ENCODE assay signal across 9 cellular contexts in genomic region chr1:90959352-90960206, GRCh38.
A peak's percentile ranks its signal among the peaks of the same experiment; 100 is the strongest.
DNase-seq lines count a peak whose midpoint lies in the region; ATAC-seq and TF ChIP-seq lines count a peak whose summit lies in the region.
"Had no signal": no experiment of that assay in that cellular context is flagged by ENCODE, and none has a peak within 500 bp of the region (broad histone marks: within the 10 kb centered on the region; RNA-seq: fewer than 3 reads in every experiment).

No MANE protein-coding gene starts in this region.

- no peaks in the 10 kb centered on the region for H3K36me3 ChIP-seq in CD8-positive, alpha-beta memory T cell (ENCODE audit: insufficient read depth, low read length)

- no peaks in the 10 kb centered on the region for H3K9me3 ChIP-seq in CD8-positive, alpha-beta memory T cell (ENCODE audit: low read length)

- CTCF ChIA-PET in CD8-positive, alpha-beta memory T cell (lab: Charles Lee) = no interaction called here

- no peaks in the 10 kb centered on the region for H3K27me3 Mint-ChIP-seq in memory B cell
- no peaks in the 10 kb centered on the region for H3K27me3 Mint-ChIP-seq in CD8-positive, alpha-beta memory T cell

- peaks cover 3% of the 10 kb centered on the region for H3K9me3 Mint-ChIP-seq in memory B cell
- H3K9me3 Mint-ChIP-seq in CD8-positive, alpha-beta memory T cell = peaks cover 0 to 3% (median 0%) of the 10 kb centered on the region in 5 donors

- DNase-seq in GM19238 (ENCODE audit: insufficient read length, low spot score) = peak; percentile 1
- DNase-seq in memory B cell (ENCODE audit: low spot score in 2 of 2) = no peak
- no peak for DNase-seq in UCSD-AML1 (lab: John Stamatoyannopoulos, UW; ENCODE audit: unreplicated experiment)
- DNase-seq in NCI-H2171 treated with DMSO at 0.1 percent for 48 hours (lab: John Stamatoyannopoulos, UW) = no peak
- DNase-seq in CD8-positive, alpha-beta memory T cell = no peak
- no peak for DNase-seq in stimulated activated naive CD4-positive, alpha-beta T cell treated with Interleukin-2 at 50 U/mL for 16 hours (lab: John Stamatoyannopoulos, UW)
- DNase-seq: amniotic stem cell had no signal

- peak overlapping the region; percentile 2 for H3K27ac Mint-ChIP-seq in memory B cell
- H3K27ac Mint-ChIP-seq in CD8-positive, alpha-beta memory T cell = peak overlapping the region in 1 of 8 donors; percentile 26

- peaks cover 45% of the 10 kb centered on the region for H3K36me3 Mint-ChIP-seq in memory B cell
- H3K36me3 Mint-ChIP-seq in CD8-positive, alpha-beta memory T cell = peaks cover 14 to 45% (median 18%) of the 10 kb centered on the region in 3 donors

- peaks cover 33% of the 10 kb centered on the region for H3K4me1 Mint-ChIP-seq in memory B cell
- peaks cover 68 to 90% (median 84%) of the 10 kb centered on the region in 3 donors for H3K4me1 Mint-ChIP-seq in CD8-positive, alpha-beta memory T cell

- POLR2A ChIA-PET in CD8-positive, alpha-beta memory T cell (lab: Charles Lee) = no interaction called here

- H3K27me3 ChIP-seq in CD8-positive, alpha-beta memory T cell (ENCODE audit: insufficient read depth, low read length, poor library complexity, severe bottlenecking) = no peaks in the 10 kb centered on the region

- no peak overlapping the region for H3K4me3 Mint-ChIP-seq in memory B cell
- no peak overlapping the region for H3K4me3 Mint-ChIP-seq in CD8-positive, alpha-beta memory T cell

- ATAC-seq in HG02884 (IDR thresholded peaks at IDR 0.05; ENCODE audit: unreplicated experiment) (peak; percentile 79), SK-N-SH treated with all-trans-retinoic acid at 6 μM for 48 hours (no peak), memory B cell (ENCODE audit: low read depth) (no peak)

- no peaks in the 10 kb centered on the region for H3K4me1 ChIP-seq in CD8-positive, alpha-beta memory T cell (ENCODE audit: insufficient read depth, low read length)

- no peak overlapping the region for H3K4me3 ChIP-seq in CD8-positive, alpha-beta memory T cell (ENCODE audit: low read length)

- H3K27ac ChIP-seq in CD8-positive, alpha-beta memory T cell (ENCODE audit: low read depth, low read length) = no peak overlapping the region

TF ChIP-seq in SK-N-SH treated with all-trans-retinoic acid at 6 μM for 48 hours, 23 proteins besides CTCF, POLR2A, EP300 and RAD21:
- no peak for TF ChIP-seq ZFP30 (CRISPR knock-in tag; IDR thresholded peaks at IDR 0.05)
- peak; percentile 95 for TF ChIP-seq ZNF8 (CRISPR knock-in tag; IDR thresholded peaks at IDR 0.05)
